In the genomic region with DNA sequence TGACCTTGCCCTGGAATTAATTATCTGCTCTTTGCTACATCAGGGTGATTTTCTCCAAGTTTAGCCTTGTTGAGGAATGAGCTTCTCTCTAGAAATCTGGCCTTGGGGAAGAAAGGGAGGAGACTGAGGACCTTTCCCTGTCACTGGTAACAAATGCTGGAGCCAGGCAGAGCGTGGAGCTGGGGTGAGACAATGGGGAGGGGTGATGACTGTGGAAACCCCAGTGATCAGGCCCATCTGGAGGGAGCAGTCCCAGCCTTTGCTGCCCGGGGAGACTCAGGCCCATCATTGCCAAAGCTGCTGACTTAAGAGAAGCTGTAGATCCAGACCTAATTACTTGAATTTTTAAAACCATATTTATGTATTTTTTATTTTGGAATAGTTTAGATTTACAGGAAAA, we compare ENCODE assay signal across 23 cellular contexts. TPM values are rescaled to one million over a fixed set of nuclear protein-coding genes. Genes with fewer than 3 reads are reported as not detected.
A peak's percentile ranks its signal among the peaks of the same experiment; 100 is the strongest.
DNase-seq lines count a peak whose midpoint lies in the region; ATAC-seq and TF ChIP-seq lines count a peak whose summit lies in the region.
"Had no signal": no experiment of that assay in that cellular context is flagged by ENCODE, and none has a peak within 500 bp of the region (broad histone marks: within the 10 kb centered on the region; RNA-seq: fewer than 3 reads in every experiment).

No MANE protein-coding gene starts in this region.

- no peak overlapping the region for H3K14ac ChIP-seq in neuronal stem cell (ENCODE audit: low read length)

- DNase-seq in natural killer cell treated with Interleukin-12 subunit alpha and Interleukin-12 subunit beta and Interleukin-15 and Interleukin-18, amount 100 ng/mL, for 72 hours (ENCODE audit: low spot score), result peak; percentile 25
- DNase-seq in natural killer cell, result no peak
- peak; percentile 42 for DNase-seq in adipocyte (ENCODE audit: low read depth)
- no peak for DNase-seq in mesothelial cell of epicardium (ENCODE audit: low spot score in 2 of 2, unreplicated experiment in 2 of 2)
- DNase-seq in activated CD4-positive, alpha-beta T cell treated with anti-CD3 and anti-CD28 coated beads for 36 hours, result no peak
- no peak for DNase-seq in neuronal stem cell (ENCODE audit: low spot score)
- DNase-seq in effector memory CD4-positive, alpha-beta T cell, result no peak
- DNase-seq: activated CD4-positive, alpha-beta T cell treated with anti-CD3 and anti-CD28 coated beads for 48 hours; activated CD8-positive, alpha-beta memory T cell treated with anti-CD3 and anti-CD28 coated beads, Interleukin-2, amount 50 U/mL, for 48 hours; CD4-positive, alpha-beta memory T cell; effector memory CD8-positive, alpha-beta T cell; glutamatergic neuron; GOT3; left cardiac atrium; midbrain; NCI-H187 treated with DMSO at 0.1 percent for 48 hours; NCI-H2227 treated with DMSO at 0.1 percent for 48 hours; NCI-H82; psoas muscle; SHP77 treated with DMSO at 0.1 percent for 48 hours; stimulated activated CD4-positive, alpha-beta T cell treated with anti-CD3 and anti-CD28 coated beads, Interleukin-4, amount 100 ng/mL, for 24 hours had no signal

- intact Hi-C loops in natural killer cell (cut with micrococcal nuclease), result no loop called here
- intact Hi-C loops in activated CD4-positive, alpha-beta T cell treated with anti-CD3 and anti-CD28 coated beads for 36 hours (cut with DNase I, micrococcal nuclease), result no loop called here

- no peak overlapping the region for H3K23ac ChIP-seq in neuronal stem cell (ENCODE audit: low read depth, low read length, poor library complexity)

- H3K4me3 ChIP-seq in adipocyte (ENCODE audit: low read length) (no peak overlapping the region), neuronal stem cell (ENCODE audit: low read length in 2 of 2) (peak overlapping the region in 1 of 2 donors; percentile 9)
- H3K4me3 ChIP-seq in effector memory CD4-positive, alpha-beta T cell (ENCODE audit: insufficient read depth, low read depth, low read length, poor library complexity, severe bottlenecking), result no peak overlapping the region
- H3K4me3 ChIP-seq: esophagus muscularis mucosa, psoas muscle had no signal

- H3K27ac Mint-ChIP-seq in natural killer cell treated with Interleukin-12 subunit alpha and Interleukin-12 subunit beta and Interleukin-15 and Interleukin-18, amount 100 ng/mL, for 72 hours, result no peak overlapping the region
- H3K27ac Mint-ChIP-seq in natural killer cell (no peak overlapping the region), mesothelial cell of epicardium (peak overlapping the region; percentile 21)
- no peak overlapping the region for H3K27ac Mint-ChIP-seq in activated CD4-positive, alpha-beta T cell treated with anti-CD3 and anti-CD28 coated beads for 36 hours
- H3K27ac Mint-ChIP-seq: CD4-positive, alpha-beta memory T cell had no signal

- H3K27me3 ChIP-seq in adipocyte (replicated peaks; ENCODE audit: control insufficient read depth, insufficient read depth, low read length), result no peaks in the 10 kb centered on the region
- H3K27me3 ChIP-seq in neuronal stem cell (ENCODE audit: control insufficient read depth in 3 of 3, insufficient read depth in 3 of 3, low read depth in 1 of 3, low read length in 3 of 3), result no peaks in the 10 kb centered on the region
- H3K27me3 ChIP-seq in effector memory CD4-positive, alpha-beta T cell (replicated peaks; ENCODE audit: control insufficient read depth, insufficient read depth, low read length, poor library complexity, severe bottlenecking), result no peaks in the 10 kb centered on the region
- H3K27me3 ChIP-seq: esophagus muscularis mucosa had no signal

- ATAC-seq in natural killer cell treated with Interleukin-12 subunit alpha and Interleukin-12 subunit beta and Interleukin-15 and Interleukin-18, amount 100 ng/mL, for 72 hours, result no peak
- no peak for ATAC-seq in natural killer cell
- no peak for ATAC-seq in activated CD4-positive, alpha-beta T cell treated with anti-CD3 and anti-CD28 coated beads for 36 hours
- no peak for ATAC-seq in HG03045 (IDR thresholded peaks at IDR 0.05; ENCODE audit: unreplicated experiment)
- ATAC-seq: effector memory CD8-positive, alpha-beta T cell; psoas muscle had no signal

- no peak overlapping the region for H3K4me2 ChIP-seq in neuronal stem cell (ENCODE audit: insufficient read depth, low read length, poor library complexity, severe bottlenecking)

- no peak overlapping the region for H3K18ac ChIP-seq in neuronal stem cell (ENCODE audit: low read length)

- no peaks in the 10 kb centered on the region for H3K36me3 Mint-ChIP-seq in natural killer cell treated with Interleukin-12 subunit alpha and Interleukin-12 subunit beta and Interleukin-15 and Interleukin-18, amount 100 ng/mL, for 72 hours
- H3K36me3 Mint-ChIP-seq in natural killer cell (no peaks in the 10 kb centered on the region), mesothelial cell of epicardium (peaks cover 6% of the 10 kb centered on the region)
- H3K36me3 Mint-ChIP-seq in activated CD4-positive, alpha-beta T cell treated with anti-CD3 and anti-CD28 coated beads for 36 hours (ENCODE audit: low read depth), result peaks cover 5% of the 10 kb centered on the region

- H3K79me1 ChIP-seq in neuronal stem cell (ENCODE audit: low read depth, low read length), result no peaks in the 10 kb centered on the region

- TF ChIP-seq CTCF in natural killer cell (IDR thresholded peaks at IDR 0.05) (no peak), mesothelial cell of epicardium (IDR thresholded peaks at IDR 0.05; ENCODE audit: unreplicated experiment) (no peak)

- no peak overlapping the region for H2BK5ac ChIP-seq in neuronal stem cell (ENCODE audit: low read length)

- H2AFZ ChIP-seq in neuronal stem cell (ENCODE audit: low read length), result no peak overlapping the region

- H2BK120ac ChIP-seq in neuronal stem cell (ENCODE audit: low read depth, low read length), result no peak overlapping the region

- no peak overlapping the region for H2BK12ac ChIP-seq in neuronal stem cell (ENCODE audit: low read length)

- no peak overlapping the region for H3K27ac ChIP-seq in neuronal stem cell (replicated peaks; ENCODE audit: low read length)
- H3K27ac ChIP-seq in effector memory CD4-positive, alpha-beta T cell (ENCODE audit: insufficient read depth, low read length, poor library complexity, severe bottlenecking), result no peak overlapping the region
- H3K27ac ChIP-seq: esophagus muscularis mucosa, psoas muscle had no signal

- H4K91ac ChIP-seq in neuronal stem cell (ENCODE audit: low read depth, low read length, poor library complexity), result no peak overlapping the region

- peaks cover 20% of the 10 kb centered on the region for H3K4me1 ChIP-seq in adipocyte (ENCODE audit: control insufficient read depth, insufficient read depth, low read length)
- no peaks in the 10 kb centered on the region for H3K4me1 ChIP-seq in neuronal stem cell (ENCODE audit: control insufficient read depth in 2 of 2, insufficient read depth in 1 of 2, low read depth in 1 of 2, low read length in 2 of 2)
- H3K4me1 ChIP-seq in effector memory CD4-positive, alpha-beta T cell (ENCODE audit: control insufficient read depth, insufficient read depth, low read length, poor library complexity, severe bottlenecking), result no peaks in the 10 kb centered on the region
- H3K4me1 ChIP-seq: esophagus muscularis mucosa, psoas muscle had no signal

- no peak overlapping the region for H3K4ac ChIP-seq in neuronal stem cell (ENCODE audit: low read length)

- POLR2A ChIA-PET in activated CD4-positive, alpha-beta T cell treated with anti-CD3 and anti-CD28 coated beads for 36 hours (lab: Charles Lee), result no interaction called here

- H3K9me3 ChIP-seq in adipocyte (ENCODE audit: control insufficient read depth, low read length) (no peaks in the 10 kb centered on the region), neuronal stem cell (replicated peaks in 1 of 2; ENCODE audit: control insufficient read depth in 2 of 2, insufficient read depth in 1 of 2, low read depth in 1 of 2, low read length in 2 of 2) (no peaks in the 10 kb centered on the region)
- no peaks in the 10 kb centered on the region for H3K9me3 ChIP-seq in effector memory CD4-positive, alpha-beta T cell (ENCODE audit: control insufficient read depth, low read length)
- H3K9me3 ChIP-seq: esophagus muscularis mucosa, psoas muscle had no signal

- no peak overlapping the region for H2AK5ac ChIP-seq in neuronal stem cell (ENCODE audit: low read depth, low read length)

- CTCF ChIA-PET in activated CD4-positive, alpha-beta T cell treated with anti-CD3 and anti-CD28 coated beads for 36 hours (lab: Charles Lee), result interaction anchor here (0.8 to 1.6 kb wide), 3 partner anchors 36 to 121 kb away, joined by 3 to 5 read pairs (median 3); no protein-coding TSS in a partner anchor

- H3K9ac ChIP-seq in adipocyte (ENCODE audit: low read length) (no peak overlapping the region), neuronal stem cell (ENCODE audit: low read depth, low read length, poor library complexity) (no peak overlapping the region)

- no peaks in the 10 kb centered on the region for H3K9me3 Mint-ChIP-seq in natural killer cell treated with Interleukin-12 subunit alpha and Interleukin-12 subunit beta and Interleukin-15 and Interleukin-18, amount 100 ng/mL, for 72 hours
- H3K9me3 Mint-ChIP-seq in natural killer cell (peaks cover 0 to 2% of the 10 kb centered on the region in 2 donors), mesothelial cell of epicardium (no peaks in the 10 kb centered on the region)
- peaks cover 1% of the 10 kb centered on the region for H3K9me3 Mint-ChIP-seq in activated CD4-positive, alpha-beta T cell treated with anti-CD3 and anti-CD28 coated beads for 36 hours (ENCODE audit: low read depth)
- H3K9me3 Mint-ChIP-seq: CD4-positive, alpha-beta memory T cell; effector memory CD8-positive, alpha-beta T cell had no signal

- no peak overlapping the region for H2BK15ac ChIP-seq in neuronal stem cell (ENCODE audit: low read length)

- H3K27me3 Mint-ChIP-seq in natural killer cell treated with Interleukin-12 subunit alpha and Interleukin-12 subunit beta and Interleukin-15 and Interleukin-18, amount 100 ng/mL, for 72 hours, result no peaks in the 10 kb centered on the region
- H3K27me3 Mint-ChIP-seq in natural killer cell (ENCODE audit: low read depth in 2 of 2) (no peaks in the 10 kb centered on the region), mesothelial cell of epicardium (ENCODE audit: low read depth) (no peaks in the 10 kb centered on the region)
- H3K27me3 Mint-ChIP-seq in activated CD4-positive, alpha-beta T cell treated with anti-CD3 and anti-CD28 coated beads for 36 hours, result no peaks in the 10 kb centered on the region
- H3K27me3 Mint-ChIP-seq: CD4-positive, alpha-beta memory T cell; effector memory CD8-positive, alpha-beta T cell had no signal

- H3K36me3 ChIP-seq in adipocyte (ENCODE audit: control insufficient read depth, insufficient read depth, low read length, severe bottlenecking), result no peaks in the 10 kb centered on the region
- H3K36me3 ChIP-seq in neuronal stem cell (replicated peaks in 1 of 2; ENCODE audit: control insufficient read depth in 2 of 2, insufficient read depth in 2 of 2, low read length in 2 of 2), result peaks cover 0 to 3% of the 10 kb centered on the region in 2 donors
- H3K36me3 ChIP-seq in effector memory CD4-positive, alpha-beta T cell (ENCODE audit: control insufficient read depth, insufficient read depth, low read length), result no peaks in the 10 kb centered on the region

- no peak overlapping the region for H3K4me3 Mint-ChIP-seq in natural killer cell treated with Interleukin-12 subunit alpha and Interleukin-12 subunit beta and Interleukin-15 and Interleukin-18, amount 100 ng/mL, for 72 hours
- H3K4me3 Mint-ChIP-seq in natural killer cell, result no peak overlapping the region
- no peak overlapping the region for H3K4me3 Mint-ChIP-seq in mesothelial cell of epicardium
- H3K4me3 Mint-ChIP-seq in activated CD4-positive, alpha-beta T cell treated with anti-CD3 and anti-CD28 coated beads for 36 hours, result no peak overlapping the region
- H3K4me3 Mint-ChIP-seq: CD4-positive, alpha-beta memory T cell; effector memory CD8-positive, alpha-beta T cell had no signal

- peaks cover 8 to 12% of the 10 kb centered on the region in 2 donors for H3K4me1 Mint-ChIP-seq in natural killer cell treated with Interleukin-12 subunit alpha and Interleukin-12 subunit beta and Interleukin-15 and Interleukin-18, amount 100 ng/mL, for 72 hours (ENCODE audit: low read depth in 2 of 2)
- peaks cover 11 to 13% of the 10 kb centered on the region in 2 donors for H3K4me1 Mint-ChIP-seq in natural killer cell
- H3K4me1 Mint-ChIP-seq in mesothelial cell of epicardium, result peaks cover 6% of the 10 kb centered on the region
- no peaks in the 10 kb centered on the region for H3K4me1 Mint-ChIP-seq in activated CD4-positive, alpha-beta T cell treated with anti-CD3 and anti-CD28 coated beads for 36 hours

- WGBS in neuronal stem cell (ENCODE audit: extremely low coverage in 2 of 2, insufficient read length in 2 of 2, insufficient replicate concordance in 1 of 2), 2 donors, result no CpG with 5 or more reads among the region's 2 CpGs

- H4K8ac ChIP-seq in neuronal stem cell (ENCODE audit: low read depth, low read length), result no peak overlapping the region

RNA-seq across cellular contexts. Expression of a gene that starts 31.3 kb away (rescaled TPM):
- total RNA-seq in natural killer cell treated with Interleukin-12 subunit alpha and Interleukin-12 subunit beta and Interleukin-15 and Interleukin-18, amount 100 ng/mL, for 72 hours, result 10 to 100 TPM in 1 of 2 donors, 1 to 10 TPM in 1; 6.7 to 15.0 TPM
- 10 to 100 TPM in 2 of 3 donors, 1 to 10 TPM in 1; 7.7 to 13.5 (median 10.5) TPM for total RNA-seq in natural killer cell
- total RNA-seq in mesothelial cell of epicardium, result 12.9 to 15.9 TPM (median 15.2 TPM) in 3 replicates
- 10 to 100 TPM; 11.6 to 17.0 TPM for total RNA-seq in activated CD4-positive, alpha-beta T cell treated with anti-CD3 and anti-CD28 coated beads for 36 hours
- polyA plus RNA-seq in neuronal stem cell (2013, experiment 1 of 2), result 17.8 TPM
- 14.9 TPM for polyA plus RNA-seq in neuronal stem cell (2013, experiment 2 of 2)

Comparison
In these comparisons a context has a peak if more than half of its experiments do, and no peak if none do; other contexts are left out.
1. DNase-seq: peak in natural killer cell treated with Interleukin-12 subunit alpha and Interleukin-12 subunit beta and Interleukin-15 and Interleukin-18, amount 100 ng/mL, for 72 hours (single experiment) and adipocyte (single experiment); none in natural killer cell (single experiment), mesothelial cell of epicardium (0 of 2), activated CD4-positive, alpha-beta T cell treated with anti-CD3 and anti-CD28 coated beads for 36 hours (single experiment), neuronal stem cell (single experiment) and effector memory CD4-positive, alpha-beta T cell (0 of 3).